26 cellular contexts compared by ENCODE assay signal in the genomic region with DNA sequence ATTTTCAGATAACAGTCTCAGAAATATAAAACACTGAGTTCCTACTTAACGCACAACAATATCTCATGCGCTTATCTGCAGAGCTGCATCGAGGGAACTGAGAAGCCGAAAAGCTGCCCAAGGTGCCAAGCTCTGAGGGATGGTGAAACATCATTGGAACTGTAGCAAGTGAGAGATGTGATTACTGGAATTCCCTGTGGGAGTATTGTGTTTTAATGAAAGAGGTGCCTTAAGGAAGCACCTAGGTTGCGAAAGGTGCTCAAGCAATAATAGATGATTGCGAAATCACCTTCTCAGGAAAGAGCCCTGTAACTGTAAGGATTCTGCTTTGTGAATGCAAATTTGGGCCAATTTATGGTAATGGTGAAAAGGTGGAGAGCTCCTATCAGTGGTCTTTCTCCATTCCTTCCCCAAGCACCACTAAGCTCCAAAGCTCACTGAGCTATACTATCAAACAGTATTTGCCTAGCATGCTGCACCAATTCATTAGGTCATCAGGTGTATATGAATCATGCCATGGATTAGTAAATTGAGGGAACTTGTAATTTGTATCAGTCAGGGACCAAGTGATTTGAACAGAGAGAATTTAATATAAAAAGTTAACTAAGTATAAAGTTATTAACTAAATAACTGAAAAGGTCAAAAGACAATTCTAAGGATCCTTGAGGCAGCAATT.
"Had no signal": no experiment of that assay in that cellular context is flagged by ENCODE, and none has a peak within 500 bp of the region (broad histone marks: within the 10 kb centered on the region; RNA-seq: fewer than 3 reads in every experiment).

No MANE protein-coding gene starts in this region.

- H3K27ac Mint-ChIP-seq: activated T-cell treated with anti-CD3 and anti-CD28 coated beads, Interleukin-2, amount 50 U/mL, for 24 hours; activated T-helper 17 cell treated with anti-CD3 and anti-CD28 coated beads, Interleukin-2, amount 50 U/mL, for 72 hours; brain; dendritic cell treated with granulocyte-macrophage colony-stimulating factor and Interleukin-4, amounts not matched to agents 40 ng/mL and 50 ng/mL, for 4 days; memory B cell; nephron had no signal

- H3K36me3 Mint-ChIP-seq: activated naive CD4-positive, alpha-beta T cell treated with anti-CD3 and anti-CD28 coated beads, Interleukin-2, amount 50 U/mL, for 72 hours; brain; memory B cell had no signal

- H3K79me2 ChIP-seq: hepatocyte had no signal

- H3K27me3 ChIP-seq: hepatocyte, pancreas, tibial nerve had no signal

- H3K36me3 ChIP-seq: left ventricle myocardium inferior, pancreas, tibial nerve, WERI-Rb-1 had no signal

- H3K9me3 Mint-ChIP-seq: activated T-cell treated with anti-CD3 and anti-CD28 coated beads, Interleukin-2, amount 50 U/mL, for 24 hours; activated T-helper 17 cell treated with anti-CD3 and anti-CD28 coated beads, Interleukin-2, amount 50 U/mL, for 72 hours; brain; dendritic cell treated with granulocyte-macrophage colony-stimulating factor and Interleukin-4, amounts not matched to agents 40 ng/mL and 50 ng/mL, for 4 days; nephron had no signal

- FAIRE-seq: endometrium, frontal cortex, pancreas, TTC549, urothelium cell line had no signal

- ATAC-seq: activated naive CD4-positive, alpha-beta T cell treated with anti-CD3 and anti-CD28 coated beads, Interleukin-2, amount 50 U/mL, for 72 hours; activated T-helper 17 cell treated with anti-CD3 and anti-CD28 coated beads, Interleukin-2, amount 50 U/mL, for 72 hours; pancreas; psoas muscle; stimulated activated naive CD8-positive, alpha-beta T cell treated with anti-CD3 and anti-CD28 coated beads, Interleukin-15, amount 100 ng/mL, for 72 hours had no signal

- H3K27me3 Mint-ChIP-seq: activated T-cell treated with anti-CD3 and anti-CD28 coated beads, Interleukin-2, amount 50 U/mL, for 24 hours; brain; dendritic cell treated with granulocyte-macrophage colony-stimulating factor and Interleukin-4, amounts not matched to agents 40 ng/mL and 50 ng/mL, for 4 days; stimulated activated naive CD8-positive, alpha-beta T cell treated with anti-CD3 and anti-CD28 coated beads, Interleukin-15, amount 100 ng/mL, for 72 hours had no signal

- H3K4me1 Mint-ChIP-seq: activated T-helper 17 cell treated with anti-CD3 and anti-CD28 coated beads, Interleukin-2, amount 50 U/mL, for 72 hours; brain; memory B cell; nephron; stimulated activated naive CD8-positive, alpha-beta T cell treated with anti-CD3 and anti-CD28 coated beads, Interleukin-15, amount 100 ng/mL, for 72 hours had no signal

- H3K27ac ChIP-seq: hepatocyte, left ventricle myocardium inferior, pancreas, psoas muscle, tibial nerve, WERI-Rb-1 had no signal

- H3K9me3 ChIP-seq: left ventricle myocardium inferior, pancreas, psoas muscle, tibial nerve had no signal

- H3K4me2 ChIP-seq: hepatocyte had no signal

- H2AFZ ChIP-seq: hepatocyte had no signal

- H3K4me1 ChIP-seq: left ventricle myocardium inferior, pancreas, psoas muscle, tibial nerve had no signal

- DNase-seq: activated CD4-positive, CD25-positive, alpha-beta regulatory T cell treated with anti-CD3 and anti-CD28 coated beads, Interleukin-2, amount 50 U/mL, for 72 hours; activated T-cell treated with anti-CD3 and anti-CD28 coated beads, Interleukin-2, amount 50 U/mL, for 24 hours; aorta; caudate nucleus; effector CD4-positive, alpha-beta T cell; glutamatergic neuron; kidney glomerular epithelial cell; left ventricle myocardium inferior; pancreas; psoas muscle; right cardiac atrium; stimulated activated CD4-positive, alpha-beta T cell treated with anti-CD3 and anti-CD28 coated beads, Interleukin-12 subunit alpha, Interleukin-12 subunit beta, amount 100 ng/mL, for 4 hours; stimulated activated naive CD8-positive, alpha-beta T cell treated with anti-CD3 and anti-CD28 coated beads, Interleukin-15, amount 100 ng/mL, for 72 hours; WERI-Rb-1 had no signal

- H3K4me3 ChIP-seq: hepatocyte, left ventricle myocardium inferior, pancreas, psoas muscle, tibial nerve had no signal

- H3K4me3 Mint-ChIP-seq: activated T-cell treated with anti-CD3 and anti-CD28 coated beads, Interleukin-2, amount 50 U/mL, for 24 hours; activated T-helper 17 cell treated with anti-CD3 and anti-CD28 coated beads, Interleukin-2, amount 50 U/mL, for 72 hours; brain; dendritic cell treated with granulocyte-macrophage colony-stimulating factor and Interleukin-4, amounts not matched to agents 40 ng/mL and 50 ng/mL, for 4 days; memory B cell; nephron; stimulated activated naive CD8-positive, alpha-beta T cell treated with anti-CD3 and anti-CD28 coated beads, Interleukin-15, amount 100 ng/mL, for 72 hours had no signal
